In genomic region chr17:47649972-47650524, GRCh38 we compare ENCODE assay signal across 1 cellular context.
A peak's percentile ranks its signal among the peaks of the same experiment; 100 is the strongest.
TF ChIP-seq lines count a peak whose summit lies in the region.

No MANE protein-coding gene starts in this region.

TF ChIP-seq in H1, 55 proteins besides CTCF, POLR2A, EP300 and RAD21 (continued from another document):
- TF ChIP-seq TAF1 (IDR thresholded peaks at IDR 0.05; ENCODE audit: low read depth, low read length): no peak; the same call in none of the 2 replicates
- TF ChIP-seq RBBP5 (IDR thresholded peaks at IDR 0.05; ENCODE audit: borderline replicate concordance, low read depth, low read length): peak; percentile 40; the same call in 1 of the 2 replicates
